In genomic region chr16:8572063-8572918, GRCh38 we compare ENCODE assay signal across 1 cellular context.
TF ChIP-seq lines count a peak whose summit lies in the region.

No MANE protein-coding gene starts in this region.

TF ChIP-seq in HepG2, 621 proteins besides CTCF, POLR2A, EP300 and RAD21 (continued from another document and continues in another):
- TF ChIP-seq, protein P1, sequence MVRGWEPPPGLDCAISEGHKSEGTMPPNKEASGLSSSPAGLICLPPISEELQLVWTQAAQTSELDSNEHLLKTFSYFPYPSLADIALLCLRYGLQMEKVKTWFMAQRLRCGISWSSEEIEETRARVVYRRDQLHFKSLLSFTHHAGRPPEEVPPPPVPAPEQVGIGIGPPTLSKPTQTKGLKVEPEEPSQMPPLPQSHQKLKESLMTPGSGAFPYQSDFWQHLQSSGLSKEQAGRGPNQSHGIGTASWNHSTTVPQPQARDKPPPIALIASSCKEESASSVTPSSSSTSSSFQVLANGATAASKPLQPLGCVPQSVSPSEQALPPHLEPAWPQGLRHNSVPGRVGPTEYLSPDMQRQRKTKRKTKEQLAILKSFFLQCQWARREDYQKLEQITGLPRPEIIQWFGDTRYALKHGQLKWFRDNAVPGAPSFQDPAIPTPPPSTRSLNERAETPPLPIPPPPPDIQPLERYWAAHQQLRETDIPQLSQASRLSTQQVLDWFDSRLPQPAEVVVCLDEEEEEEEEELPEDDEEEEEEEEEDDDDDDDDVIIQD (CRISPR knock-in tag; IDR thresholded peaks at IDR 0.05; ENCODE audit: low read depth) = no peak
- peak; percentile 99 for TF ChIP-seq ZNF3 (CRISPR knock-in tag; IDR thresholded peaks at IDR 0.05)
- TF ChIP-seq MEIS2 (CRISPR knock-in tag; IDR thresholded peaks at IDR 0.05) = no peak
- TF ChIP-seq CHCHD3 (CRISPR knock-in tag; IDR thresholded peaks at IDR 0.05) = no peak
- TF ChIP-seq RBAK (CRISPR knock-in tag; IDR thresholded peaks at IDR 0.05) = no peak
- TF ChIP-seq GATAD2A (CRISPR knock-in tag; IDR thresholded peaks at IDR 0.05) = no peak
- TF ChIP-seq ZNF34 (CRISPR knock-in tag; IDR thresholded peaks at IDR 0.05; ENCODE audit: borderline replicate concordance) = no peak
- TF ChIP-seq AFF4 (CRISPR knock-in tag; IDR thresholded peaks at IDR 0.05) = no peak
- no peak for TF ChIP-seq SMC3 (IDR thresholded peaks at IDR 0.05; ENCODE audit: low read length)
- TF ChIP-seq ZSCAN21 (CRISPR knock-in tag; IDR thresholded peaks at IDR 0.05; ENCODE audit: borderline replicate concordance) = no peak
- no peak for TF ChIP-seq MAF1 (CRISPR knock-in tag; IDR thresholded peaks at IDR 0.05; ENCODE audit: borderline replicate concordance)
- TF ChIP-seq SOX5 (CRISPR knock-in tag; IDR thresholded peaks at IDR 0.05; ENCODE audit: borderline replicate concordance) = peak; percentile 29; the same call in 1 of the 2 replicates
- TF ChIP-seq STAT6 (CRISPR knock-in tag; IDR thresholded peaks at IDR 0.05; ENCODE audit: borderline replicate concordance) = no peak
- 0 out of 2 replicates have a peak, but pooled peaks have one; percentile 14 for TF ChIP-seq ZNF639 (CRISPR knock-in tag; conservative IDR thresholded peaks at IDR 0.05)
- no peak for TF ChIP-seq SP140L (CRISPR knock-in tag; IDR thresholded peaks at IDR 0.05; ENCODE audit: borderline replicate concordance)
- no peak for TF ChIP-seq SETDB1 (CRISPR knock-in tag; IDR thresholded peaks at IDR 0.05; ENCODE audit: borderline replicate concordance)
- 0 out of 2 replicates have a peak, but pooled peaks have one; percentile 12 for TF ChIP-seq ZNF646 (CRISPR knock-in tag; IDR thresholded peaks at IDR 0.05)
- TF ChIP-seq KLF13 (CRISPR knock-in tag; IDR thresholded peaks at IDR 0.05) = no peak
- no peak for TF ChIP-seq ZNF136 (CRISPR knock-in tag; IDR thresholded peaks at IDR 0.05; ENCODE audit: low read depth)
- TF ChIP-seq ATRX (CRISPR knock-in tag; IDR thresholded peaks at IDR 0.05; ENCODE audit: borderline replicate concordance) = no peak
- TF ChIP-seq AHR (CRISPR knock-in tag; IDR thresholded peaks at IDR 0.05) = no peak
- TF ChIP-seq ZNF607 (CRISPR knock-in tag; IDR thresholded peaks at IDR 0.05; ENCODE audit: borderline replicate concordance) = no peak
- no peak for TF ChIP-seq MYNN (CRISPR knock-in tag; IDR thresholded peaks at IDR 0.05; ENCODE audit: low read depth)
- peak; percentile 11 for TF ChIP-seq ZNF781 (CRISPR knock-in tag; IDR thresholded peaks at IDR 0.05; ENCODE audit: borderline replicate concordance, not compliant biosample characterization)
- no peak for TF ChIP-seq FOXK1 (CRISPR knock-in tag; IDR thresholded peaks at IDR 0.05; ENCODE audit: borderline replicate concordance, low read depth)
- no peak; the same call in 1 of the 2 replicates for TF ChIP-seq ZSCAN31 (CRISPR knock-in tag; IDR thresholded peaks at IDR 0.05; ENCODE audit: low read depth)
- no peak for TF ChIP-seq REXO4 (CRISPR knock-in tag; IDR thresholded peaks at IDR 0.05; ENCODE audit: borderline replicate concordance)
- no peak for TF ChIP-seq PAXIP1 (CRISPR knock-in tag; conservative IDR thresholded peaks at IDR 0.05)
- TF ChIP-seq HNF1B (CRISPR knock-in tag; IDR thresholded peaks at IDR 0.05) = no peak
- no peak for TF ChIP-seq MLLT10 (CRISPR knock-in tag; IDR thresholded peaks at IDR 0.05)
- TF ChIP-seq PRMT3 (CRISPR knock-in tag; IDR thresholded peaks at IDR 0.05; ENCODE audit: borderline replicate concordance, low read depth) = no peak
